8 cellular contexts compared by ENCODE assay signal in genomic region chr1:149792912-149793521, GRCh38. TPM values are rescaled to one million over a fixed set of nuclear protein-coding genes. Genes with fewer than 3 reads are reported as not detected.
DNase-seq lines count a peak whose midpoint lies in the region; ATAC-seq lines count a peak whose summit lies in the region.
"Not testable (repeated sequence)": the region's sequence is repeated elsewhere in the genome, so short reads cannot be mapped to it uniquely, and the experiment has no call there.

No MANE protein-coding gene starts in this region.

- not testable (repeated sequence) for H3K4me1 Mint-ChIP-seq in activated CD8-positive, alpha-beta T cell treated with anti-CD3 and anti-CD28 coated beads, Interleukin-2, amount 10 ng/mL, durations not matched to agents 7 days and 5 days (ENCODE audit: low read depth)

- peak overlapping the region; percentile 70 for H3K4me3 Mint-ChIP-seq in activated CD8-positive, alpha-beta T cell treated with anti-CD3 and anti-CD28 coated beads, Interleukin-2, amount 10 ng/mL, durations not matched to agents 7 days and 5 days

- not testable (repeated sequence) for H3K36me3 Mint-ChIP-seq in activated CD8-positive, alpha-beta T cell treated with anti-CD3 and anti-CD28 coated beads, Interleukin-2, amount 10 ng/mL, durations not matched to agents 7 days and 5 days (ENCODE audit: low read depth)

- not testable (repeated sequence) for H3K9me3 Mint-ChIP-seq in activated CD8-positive, alpha-beta T cell treated with anti-CD3 and anti-CD28 coated beads, Interleukin-2, amount 10 ng/mL, durations not matched to agents 7 days and 5 days (ENCODE audit: insufficient read depth)

- CTCF ChIA-PET in activated CD8-positive, alpha-beta T cell treated with anti-CD3 and anti-CD28 coated beads, Interleukin-2, amount 10 ng/mL, durations not matched to agents 7 days and 5 days (lab: Charles Lee) = not testable (repeated sequence)

- POLR2A ChIA-PET in activated CD8-positive, alpha-beta T cell treated with anti-CD3 and anti-CD28 coated beads, Interleukin-2, amount 10 ng/mL, durations not matched to agents 7 days and 5 days (lab: Charles Lee) = not testable (repeated sequence)

- DNase-seq in C1 segment of cervical spinal cord (lab: John Stamatoyannopoulos, UW) = peak in 11 of 14 donors; percentile 5 to 73 (median 34)
- peak; percentile 18 to 56 for DNase-seq in NCI-H524 (lab: John Stamatoyannopoulos, UW)
- peak; percentile 80 for DNase-seq in activated CD8-positive, alpha-beta T cell treated with anti-CD3 and anti-CD28 coated beads, Interleukin-2, amount 10 ng/mL, durations not matched to agents 7 days and 5 days
- DNase-seq in effector CD8-positive, alpha-beta T cell (lab: John Stamatoyannopoulos, UW) = peak; percentile 61
- DNase-seq in lung microvascular endothelial cell (ENCODE audit: low read depth in 2 of 2) = peak; percentile 45 to 58
- DNase-seq in stimulated activated CD4-positive, alpha-beta T cell treated with anti-CD3 and anti-CD28 coated beads, Interleukin-4, amount 100 ng/mL, for 4 hours = peak; percentile 78 to 84

- not testable (repeated sequence) for H3K27ac Mint-ChIP-seq in activated CD8-positive, alpha-beta T cell treated with anti-CD3 and anti-CD28 coated beads, Interleukin-2, amount 10 ng/mL, durations not matched to agents 7 days and 5 days

- ATAC-seq in GM19397 (IDR thresholded peaks at IDR 0.05; ENCODE audit: unreplicated experiment) (peak; percentile 83), HG03457 (IDR thresholded peaks at IDR 0.05; ENCODE audit: unreplicated experiment) (peak; percentile 54)
- peak; percentile 97 for ATAC-seq in activated CD8-positive, alpha-beta T cell treated with anti-CD3 and anti-CD28 coated beads, Interleukin-2, amount 10 ng/mL, durations not matched to agents 7 days and 5 days

- not testable (repeated sequence) for H3K27me3 Mint-ChIP-seq in activated CD8-positive, alpha-beta T cell treated with anti-CD3 and anti-CD28 coated beads, Interleukin-2, amount 10 ng/mL, durations not matched to agents 7 days and 5 days (ENCODE audit: low read depth)

RNA-seq across cellular contexts. Expression of gene FCGR1A, which starts 10.5 kb away (rescaled TPM):
- total RNA-seq in activated CD8-positive, alpha-beta T cell treated with anti-CD3 and anti-CD28 coated beads, Interleukin-2, amount 10 ng/mL, durations not matched to agents 7 days and 5 days = not detected
- not detected in 2 replicates for total RNA-seq in lung microvascular endothelial cell

Comparison
In these comparisons a context has a peak if more than half of its experiments do, and no peak if none do; other contexts are left out.
1. Peak in every context shown above with its lines: DNase-seq and ATAC-seq.